ENCODE assay signal across 25 cellular contexts in genomic region chr2:230520875-230521155, GRCh38.
DNase-seq lines count a peak whose midpoint lies in the region; TF ChIP-seq lines count a peak whose summit lies in the region.
"Had no signal": no experiment of that assay in that cellular context is flagged by ENCODE, and none has a peak within 500 bp of the region (broad histone marks: within the 10 kb centered on the region; RNA-seq: fewer than 3 reads in every experiment).

No MANE protein-coding gene starts in this region.

- H3K27me3 Mint-ChIP-seq in MCF 10A (ENCODE audit: insufficient read depth, unreplicated experiment): no peaks in the 10 kb centered on the region
- H3K27me3 Mint-ChIP-seq: activated naive CD8-positive, alpha-beta T cell treated with anti-CD3 and anti-CD28 coated beads for 36 hours; activated T-cell treated with anti-CD3 and anti-CD28 coated beads, Interleukin-2, amount 50 U/mL, for 24 hours; central memory CD8-positive, alpha-beta T cell; effector memory CD8-positive, alpha-beta T cell; type B pancreatic cell had no signal

- no TSS peak for BruUV-seq in MCF 10A (replicated peaks; lab: Mats Ljungman, UMichigan)

- H3K9me3 Mint-ChIP-seq in MCF 10A (ENCODE audit: unreplicated experiment): peaks cover 34% of the 10 kb centered on the region

- no peak overlapping the region for H3K27ac ChIP-seq in breast epithelium
- H3K27ac ChIP-seq: 22Rv1, C4-2B, HL-60, KMS-11 had no signal

- DNase-seq in MCF 10A (ENCODE audit: unreplicated experiment) (peak; percentile 24), breast epithelium (ENCODE audit: low spot score in 2 of 2) (no peak), adipocyte (ENCODE audit: low read depth) (peak; percentile 14), fibroblast of mammary gland (ENCODE audit: low read depth) (peak; percentile 91), stromal cell of bone marrow (ENCODE audit: low read depth) (peak; percentile 45), cerebellar cortex (ENCODE audit: low spot score) (no peak)
- no peak for DNase-seq in activated CD4-positive, alpha-beta T cell treated with anti-CD3 and anti-CD28 coated beads for 1 hour
- DNase-seq in activated CD8-positive, alpha-beta memory T cell treated with anti-CD3 and anti-CD28 coated beads, Interleukin-2, amount 50 U/mL, for 4 hours: no peak
- DNase-seq: activated CD4-positive, alpha-beta T cell treated with anti-CD3 and anti-CD28 coated beads, Interleukin-2, amount 50 U/mL, for 4 hours; activated naive CD8-positive, alpha-beta T cell treated with anti-CD3 and anti-CD28 coated beads for 36 hours; activated T-cell treated with anti-CD3 and anti-CD28 coated beads, Interleukin-2, amount 50 U/mL, for 24 hours; DMS53; effector memory CD8-positive, alpha-beta T cell; head of caudate nucleus; immature natural killer cell; mesendoderm; nephron progenitor cell; stimulated activated CD4-positive, alpha-beta T cell treated with anti-CD3 and anti-CD28 coated beads, Interleukin-15, amount 100 ng/mL, for 24 hours; stimulated activated naive CD8-positive, alpha-beta T cell treated with anti-CD3 and anti-CD28 coated beads, Interleukin-15, Interleukin-2, amounts not matched to agents 100 U/mL and 50 U/mL, for 24 hours had no signal

- H3K4me3 Mint-ChIP-seq in MCF 10A (ENCODE audit: unreplicated experiment): no peak overlapping the region
- H3K4me3 Mint-ChIP-seq: activated naive CD8-positive, alpha-beta T cell treated with anti-CD3 and anti-CD28 coated beads for 36 hours; activated T-cell treated with anti-CD3 and anti-CD28 coated beads, Interleukin-2, amount 50 U/mL, for 24 hours; central memory CD8-positive, alpha-beta T cell; effector memory CD8-positive, alpha-beta T cell; nephron progenitor cell; type B pancreatic cell had no signal

- H3K4me3 ChIP-seq in breast epithelium: no peak overlapping the region
- H3K4me3 ChIP-seq in adipocyte (ENCODE audit: low read length): peak overlapping the region; percentile 29
- H3K4me3 ChIP-seq in fibroblast of mammary gland (ENCODE audit: control insufficient read depth, low read depth, low read length): no peak overlapping the region

- H3K27me3 ChIP-seq in breast epithelium (no peaks in the 10 kb centered on the region), adipocyte (replicated peaks; ENCODE audit: control insufficient read depth, insufficient read depth, low read length) (no peaks in the 10 kb centered on the region)

- H3K36me3 Mint-ChIP-seq in MCF 10A (ENCODE audit: insufficient read depth, unreplicated experiment): no peaks in the 10 kb centered on the region
- H3K36me3 Mint-ChIP-seq: type B pancreatic cell had no signal

- H3K27ac Mint-ChIP-seq in MCF 10A (ENCODE audit: low read depth, unreplicated experiment): no peak overlapping the region
- H3K27ac Mint-ChIP-seq: activated naive CD8-positive, alpha-beta T cell treated with anti-CD3 and anti-CD28 coated beads for 36 hours; activated T-cell treated with anti-CD3 and anti-CD28 coated beads, Interleukin-2, amount 50 U/mL, for 24 hours; effector memory CD8-positive, alpha-beta T cell; nephron progenitor cell; type B pancreatic cell had no signal

- intact Hi-C loops in MCF 10A (cut with micrococcal nuclease): no loop called here
- intact Hi-C loops in breast epithelium (cut with DNase I; ENCODE audit: low total_unique reads): no loop called here

- H3K4me1 ChIP-seq in breast epithelium (no peaks in the 10 kb centered on the region), adipocyte (ENCODE audit: control insufficient read depth, insufficient read depth, low read length) (no peaks in the 10 kb centered on the region)

- H3K9me3 ChIP-seq in breast epithelium (peaks cover 7 to 11% of the 10 kb centered on the region in 2 donors), adipocyte (ENCODE audit: control insufficient read depth, low read length) (peaks cover 27% of the 10 kb centered on the region)

- no peaks in the 10 kb centered on the region for H3K36me3 ChIP-seq in breast epithelium
- H3K36me3 ChIP-seq in adipocyte (ENCODE audit: control insufficient read depth, insufficient read depth, low read length, severe bottlenecking): peaks cover 20% of the 10 kb centered on the region

- no peak for TF ChIP-seq CTCF in MCF 10A (IDR thresholded peaks at IDR 0.05; ENCODE audit: unreplicated experiment)
- no peak for TF ChIP-seq CTCF in breast epithelium (IDR thresholded peaks at IDR 0.05)
- TF ChIP-seq CTCF in fibroblast of mammary gland (conservative IDR thresholded peaks at IDR 0.05; ENCODE audit: control insufficient read depth, insufficient read depth, low read depth, low read length): no peak

- TF ChIP-seq POLR2A in breast epithelium (IDR thresholded peaks at IDR 0.05): no peak

- POLR2A ChIA-PET in MCF 10A (lab: Yijun Ruan, JAX): no interaction called here

- no peak overlapping the region for H3K9ac ChIP-seq in adipocyte (ENCODE audit: low read length)
- H3K9ac ChIP-seq: KMS-11 had no signal

- CTCF ChIA-PET in MCF 10A (lab: Yijun Ruan, JAX): no interaction called here

- no peaks in the 10 kb centered on the region for H3K4me1 Mint-ChIP-seq in MCF 10A (ENCODE audit: insufficient read depth, unreplicated experiment)
- H3K4me1 Mint-ChIP-seq: central memory CD8-positive, alpha-beta T cell; nephron progenitor cell had no signal

Comparison
In these comparisons a context has a peak if more than half of its experiments do, and no peak if none do; other contexts are left out.
1. DNase-seq: peak in MCF 10A (single experiment), adipocyte (single experiment), fibroblast of mammary gland (single experiment) and stromal cell of bone marrow (single experiment); none in breast epithelium (0 of 2), activated CD4-positive, alpha-beta T cell treated with anti-CD3 and anti-CD28 coated beads for 1 hour (single experiment), cerebellar cortex (single experiment) and activated CD8-positive, alpha-beta memory T cell treated with anti-CD3 and anti-CD28 coated beads, Interleukin-2, amount 50 U/mL, for 4 hours (single experiment).